In the genomic region with DNA sequence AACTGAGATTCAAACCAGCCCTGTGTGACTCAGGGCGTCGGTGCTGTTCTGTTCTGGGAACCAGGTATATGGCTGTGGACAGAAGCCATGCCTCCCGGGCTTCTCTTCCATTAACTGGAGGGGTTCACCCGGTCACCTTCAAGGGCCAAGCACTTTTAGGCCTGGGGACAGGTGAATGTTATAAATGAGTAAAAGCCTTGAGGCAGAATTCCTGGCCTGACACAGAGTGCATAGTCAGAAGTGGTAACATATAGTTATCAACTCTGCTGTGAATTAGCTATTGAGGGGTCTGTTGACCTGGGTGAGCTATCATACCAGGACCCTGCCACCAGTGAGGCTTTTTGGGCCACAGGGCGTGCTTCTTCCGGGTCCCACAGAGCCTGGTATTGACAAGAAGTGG, we compare ENCODE assay signal across 27 cellular contexts. TPM values are rescaled to one million over a fixed set of nuclear protein-coding genes. Genes with fewer than 3 reads are reported as not detected.
"Had no signal": no experiment of that assay in that cellular context is flagged by ENCODE, and none has a peak within 500 bp of the region (broad histone marks: within the 10 kb centered on the region; RNA-seq: fewer than 3 reads in every experiment).

No MANE protein-coding gene starts in this region.

- DNase-seq: activated B cell treated with CpG ODN at 0.5 μM for 24 hours; activated CD4-positive, alpha-beta memory T cell treated with anti-CD3 and anti-CD28 coated beads for 36 hours; activated CD4-positive, alpha-beta T cell treated with anti-CD3 and anti-CD28 coated beads for 1 hour; activated CD4-positive, alpha-beta T cell treated with anti-CD3 and anti-CD28 coated beads, Interleukin-2, amount 10 ng/mL, durations not matched to agents 24 days and 14 days; activated CD8-positive, alpha-beta memory T cell treated with anti-CD3 and anti-CD28 coated beads for 24 hours; activated effector memory CD4-positive, alpha-beta T cell treated with anti-CD3 and anti-CD28 coated beads, Interleukin-2, amount 50 U/mL, for 16 hours; activated naive CD4-positive, alpha-beta T cell treated with Interleukin-2 at 50 U/mL for 16 hours; activated naive CD8-positive, alpha-beta T cell treated with anti-CD3 and anti-CD28 coated beads, Interleukin-2, amount 50 U/mL, for 24 hours; activated T-cell treated with anti-CD3 and anti-CD28 coated beads, Interleukin-2, amount 50 U/mL, for 4 hours; amniotic stem cell; body of pancreas; KG1; NCI-H1048; NCI-H146; NCI-H187 treated with DMSO at 0.1 percent for 48 hours; NCI-H2171 treated with DMSO at 0.1 percent for 48 hours; NCI-H226; NCI-H526; NCI-H774; NK-92 treated with Interleukin-12 subunit alpha and Interleukin-12 subunit beta, amount 100 ng/mL, for 24 hours; OCI-M1; SIG-M5; T-helper 17 cell; T1000 had no signal

- H3K9me3 ChIP-seq: ascending aorta, body of pancreas had no signal

- H3K4me3 ChIP-seq: ascending aorta, body of pancreas had no signal

- ATAC-seq: activated naive CD4-positive, alpha-beta T cell treated with anti-CD3 and anti-CD28 coated beads, Interleukin-2, amount 50 U/mL, for 72 hours; activated naive CD8-positive, alpha-beta T cell treated with anti-CD3 and anti-CD28 coated beads, Interleukin-2, amount 50 U/mL, for 24 hours; activated T-cell treated with anti-CD3 and anti-CD28 coated beads, Interleukin-2, amount 50 U/mL, for 4 hours; body of pancreas; T-helper 17 cell had no signal

- H3K27ac ChIP-seq: ascending aorta, body of pancreas had no signal

- H3K27me3 ChIP-seq: ascending aorta, body of pancreas had no signal

- H3K36me3 ChIP-seq: ascending aorta had no signal

RNA-seq across cellular contexts. Expression of gene FHOD3, which starts 2.7 kb away (rescaled TPM):
- total RNA-seq: activated B cell treated with CpG ODN at 0.5 μM for 24 hours; activated CD4-positive, alpha-beta memory T cell treated with anti-CD3 and anti-CD28 coated beads for 36 hours; activated CD4-positive, alpha-beta T cell treated with anti-CD3 and anti-CD28 coated beads, Interleukin-2, amount 10 ng/mL, durations not matched to agents 24 days and 14 days; activated naive CD4-positive, alpha-beta T cell treated with anti-CD3 and anti-CD28 coated beads, Interleukin-2, amount 50 U/mL, for 72 hours; T-helper 17 cell had no signal
- polyA plus RNA-seq: IgD-negative memory B cell had no signal
